ENCODE assay signal across 8 cellular contexts in the genomic region with DNA sequence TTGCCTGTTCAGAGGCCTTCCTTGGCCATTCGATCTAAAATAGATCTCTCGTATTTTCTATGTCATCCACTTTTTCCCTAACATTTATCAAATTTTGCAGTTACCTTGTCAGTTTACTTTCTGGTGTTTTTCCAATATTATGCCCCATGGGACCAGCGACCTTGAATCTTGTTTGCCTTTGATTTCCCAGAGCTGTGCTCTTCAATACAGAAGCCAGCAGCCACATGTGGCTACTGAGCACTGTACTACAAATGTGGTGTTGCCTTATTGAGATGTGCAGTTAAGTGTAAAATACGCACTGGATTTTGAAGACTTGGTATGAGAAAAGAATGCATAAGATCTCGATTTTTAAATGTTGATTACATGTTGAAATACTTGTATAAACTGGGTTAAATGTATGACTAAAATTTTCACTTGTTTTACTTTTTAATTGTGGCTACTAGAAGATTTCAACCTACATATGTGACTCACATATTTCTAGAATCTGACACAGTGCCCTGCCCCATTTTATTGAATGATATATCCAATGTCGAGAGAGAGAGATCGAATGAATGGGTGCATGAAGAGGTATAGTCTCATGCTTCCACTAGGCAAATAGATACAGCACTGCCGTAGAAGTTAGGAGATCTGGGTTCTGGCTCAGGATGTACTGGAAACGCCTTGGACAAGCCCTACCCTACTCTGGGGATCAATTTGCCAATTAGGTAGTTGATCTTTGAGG. TPM values are rescaled to one million over a fixed set of nuclear protein-coding genes. Genes with fewer than 3 reads are reported as not detected.
DNase-seq lines count a peak whose midpoint lies in the region; ATAC-seq and TF ChIP-seq lines count a peak whose summit lies in the region.

No MANE protein-coding gene starts in this region.

- no peaks in the 10 kb centered on the region for H3K9me3 ChIP-seq in WERI-Rb-1 (ENCODE audit: severe bottlenecking)

- peak; percentile 20 for ATAC-seq in activated CD8-positive, alpha-beta memory T cell treated with anti-CD3 and anti-CD28 coated beads, Interleukin-2, amount 10 ng/mL, durations not matched to agents 7 days and 5 days
- peak; percentile 4 to 8 for ATAC-seq in left cardiac atrium
- ATAC-seq in HG03196 (IDR thresholded peaks at IDR 0.05; ENCODE audit: unreplicated experiment): no peak

- H3K27me3 Mint-ChIP-seq in activated CD8-positive, alpha-beta memory T cell treated with anti-CD3 and anti-CD28 coated beads, Interleukin-2, amount 10 ng/mL, durations not matched to agents 7 days and 5 days: peaks cover 8% of the 10 kb centered on the region

- peaks cover 36% of the 10 kb centered on the region for H3K36me3 ChIP-seq in WERI-Rb-1

- CTCF ChIA-PET in activated CD8-positive, alpha-beta memory T cell treated with anti-CD3 and anti-CD28 coated beads, Interleukin-2, amount 10 ng/mL, durations not matched to agents 7 days and 5 days (lab: Charles Lee): interaction anchor here (0.9 to 3.9 kb wide), 7 partner anchors 8 to 166 kb away, joined by 3 to 33 read pairs (median 4); partner anchors contain the start of genes AOC2, BECN1 and RPL27

- H3K27ac ChIP-seq in WERI-Rb-1 (peak overlapping the region; percentile 89), skin epidermis (peak overlapping the region; percentile 70 to 99 (median 92))

- H3K4me1 Mint-ChIP-seq in activated CD8-positive, alpha-beta memory T cell treated with anti-CD3 and anti-CD28 coated beads, Interleukin-2, amount 10 ng/mL, durations not matched to agents 7 days and 5 days: peaks cover 28% of the 10 kb centered on the region

- H3K4me3 ChIP-seq in WERI-Rb-1 (ENCODE audit: low read depth, low read length) (peak overlapping the region; percentile 91), skin epidermis (peak overlapping the region; percentile 71 to 98 (median 93))

- H3K27me3 ChIP-seq in WERI-Rb-1 (ENCODE audit: insufficient read depth, low read depth, severe bottlenecking): peaks cover 12% of the 10 kb centered on the region

- peak overlapping the region; percentile 91 for H3K4me3 Mint-ChIP-seq in activated CD8-positive, alpha-beta memory T cell treated with anti-CD3 and anti-CD28 coated beads, Interleukin-2, amount 10 ng/mL, durations not matched to agents 7 days and 5 days

- peaks cover 15% of the 10 kb centered on the region for H3K36me3 Mint-ChIP-seq in activated CD8-positive, alpha-beta memory T cell treated with anti-CD3 and anti-CD28 coated beads, Interleukin-2, amount 10 ng/mL, durations not matched to agents 7 days and 5 days

- peak overlapping the region; percentile 97 for H3K27ac Mint-ChIP-seq in activated CD8-positive, alpha-beta memory T cell treated with anti-CD3 and anti-CD28 coated beads, Interleukin-2, amount 10 ng/mL, durations not matched to agents 7 days and 5 days

- no peak for TF ChIP-seq CTCF in WERI-Rb-1 (IDR thresholded peaks at IDR 0.05; ENCODE audit: low read depth, low read length)

- no peak for DNase-seq in activated CD8-positive, alpha-beta memory T cell treated with anti-CD3 and anti-CD28 coated beads, Interleukin-2, amount 10 ng/mL, durations not matched to agents 7 days and 5 days
- DNase-seq in activated CD8-positive, alpha-beta memory T cell treated with anti-CD3 and anti-CD28 coated beads for 24 hours: no peak
- DNase-seq in WERI-Rb-1: no peak
- DNase-seq in left cardiac atrium: no peak
- no peak for DNase-seq in germinal center (ENCODE audit: low spot score)
- DNase-seq in NCI-H1417 (lab: John Stamatoyannopoulos, UW): no peak

- intact Hi-C loops in left cardiac atrium (cut with DNase I): no loop called here

- H3K9me3 Mint-ChIP-seq in activated CD8-positive, alpha-beta memory T cell treated with anti-CD3 and anti-CD28 coated beads, Interleukin-2, amount 10 ng/mL, durations not matched to agents 7 days and 5 days (ENCODE audit: low read depth): no peaks in the 10 kb centered on the region

RNA-seq across cellular contexts. Expression of gene PSME3, which starts 0.8 kb away (rescaled TPM):
- total RNA-seq in activated CD8-positive, alpha-beta memory T cell treated with anti-CD3 and anti-CD28 coated beads, Interleukin-2, amount 10 ng/mL, durations not matched to agents 7 days and 5 days: 100 to 1,000 TPM; 123 to 166 TPM
- 10 to 100 TPM; 67.8 to 83.3 TPM for total RNA-seq in left cardiac atrium

RNA-seq across cellular contexts. Expression of gene BECN1, which starts 8.3 kb away (rescaled TPM):
- total RNA-seq in activated CD8-positive, alpha-beta memory T cell treated with anti-CD3 and anti-CD28 coated beads, Interleukin-2, amount 10 ng/mL, durations not matched to agents 7 days and 5 days: 10 to 100 TPM; 94.7 to 99.8 TPM
- total RNA-seq in left cardiac atrium: 10 to 100 TPM; 63.5 to 72.5 TPM

RNA-seq across cellular contexts. Expression of gene AOC2, which starts 12.0 kb away (rescaled TPM):
- total RNA-seq in activated CD8-positive, alpha-beta memory T cell treated with anti-CD3 and anti-CD28 coated beads, Interleukin-2, amount 10 ng/mL, durations not matched to agents 7 days and 5 days: 1 to 10 TPM; 1.8 to 2.4 TPM
- total RNA-seq in left cardiac atrium: 1 to 10 TPM; 1.6 to 3.8 TPM

RNA-seq across cellular contexts. Expression of gene AOC3, which starts 18.6 kb away (rescaled TPM):
- total RNA-seq in activated CD8-positive, alpha-beta memory T cell treated with anti-CD3 and anti-CD28 coated beads, Interleukin-2, amount 10 ng/mL, durations not matched to agents 7 days and 5 days: 1 to 10 TPM; 1.1 to 1.5 TPM
- 10 to 100 TPM; 56.6 to 96.4 TPM for total RNA-seq in left cardiac atrium

RNA-seq across cellular contexts. Expression of gene CNTD1, which starts 33.7 kb away (rescaled TPM):
- total RNA-seq in activated CD8-positive, alpha-beta memory T cell treated with anti-CD3 and anti-CD28 coated beads, Interleukin-2, amount 10 ng/mL, durations not matched to agents 7 days and 5 days: not detected
- total RNA-seq in left cardiac atrium: under 1 TPM in 1 of 2 donors, not detected in 1; 0.44 TPM
